ENCODE assay signal across 15 cellular contexts in genomic region chr3:61574854-61575253, GRCh38. TPM values are rescaled to one million over a fixed set of nuclear protein-coding genes. Genes with fewer than 3 reads are reported as not detected.
A peak's percentile ranks its signal among the peaks of the same experiment; 100 is the strongest.
DNase-seq lines count a peak whose midpoint lies in the region; ATAC-seq and TF ChIP-seq lines count a peak whose summit lies in the region.
"Had no signal": no experiment of that assay in that cellular context is flagged by ENCODE, and none has a peak within 500 bp of the region (broad histone marks: within the 10 kb centered on the region; RNA-seq: fewer than 3 reads in every experiment).

No MANE protein-coding gene starts in this region.

- no peak overlapping the region for H3K27ac ChIP-seq in breast epithelium
- peak overlapping the region in 1 of 2 donors; percentile 68 for H3K27ac ChIP-seq in aorta (ENCODE audit: low read depth in 1 of 2, low read length in 2 of 2)
- H3K27ac ChIP-seq: 22Rv1, lower lobe of right lung, WERI-Rb-1 had no signal

- H3K36me3 Mint-ChIP-seq in MCF 10A (ENCODE audit: insufficient read depth, unreplicated experiment) = peaks cover 14% of the 10 kb centered on the region

- H3K36me3 ChIP-seq in breast epithelium (no peaks in the 10 kb centered on the region), aorta (ENCODE audit: control insufficient read depth in 1 of 2, insufficient read depth in 2 of 2, low read length in 1 of 2) (no peaks in the 10 kb centered on the region)
- H3K36me3 ChIP-seq: lower lobe of right lung had no signal

- CTCF ChIA-PET in MCF 10A (lab: Yijun Ruan, JAX) = interaction anchor here (0.7 kb wide), 1 partner anchor 56 kb away, joined by 3 read pairs; no protein-coding TSS in a partner anchor

- POLR2A ChIA-PET in MCF 10A (lab: Yijun Ruan, JAX) = interaction anchor here (0.8 to 7.0 kb wide), 7 partner anchors 9 to 686 kb away, joined by 3 to 76 read pairs (median 3); partner anchors contain the start of gene PTPRG

- H3K27ac Mint-ChIP-seq in MCF 10A (ENCODE audit: low read depth, unreplicated experiment) = peak overlapping the region; percentile 96
- H3K27ac Mint-ChIP-seq: type B pancreatic cell had no signal

- H3K27me3 Mint-ChIP-seq in MCF 10A (ENCODE audit: insufficient read depth, unreplicated experiment) = no peaks in the 10 kb centered on the region
- H3K27me3 Mint-ChIP-seq: type B pancreatic cell had no signal

- no peak for TF ChIP-seq POLR2A in breast epithelium (IDR thresholded peaks at IDR 0.05)

- H3K4me3 ChIP-seq in breast epithelium (no peak overlapping the region), fibroblast of mammary gland (ENCODE audit: control insufficient read depth, low read depth, low read length) (peak overlapping the region; percentile 12), aorta (ENCODE audit: low read length in 2 of 2) (no peak overlapping the region)
- H3K4me3 ChIP-seq: lower lobe of right lung had no signal

- no peaks in the 10 kb centered on the region for H3K9me3 Mint-ChIP-seq in MCF 10A (ENCODE audit: unreplicated experiment)

- 77 to 78% methylated on average over 11 of the region's 11 CpGs for WGBS in aorta, 2 donors

- peaks cover 62% of the 10 kb centered on the region for H3K4me1 Mint-ChIP-seq in MCF 10A (ENCODE audit: insufficient read depth, unreplicated experiment)

- TF ChIP-seq CTCF in MCF 10A (IDR thresholded peaks at IDR 0.05; ENCODE audit: unreplicated experiment) (no peak), breast epithelium (IDR thresholded peaks at IDR 0.05) (no peak), fibroblast of mammary gland (conservative IDR thresholded peaks at IDR 0.05; ENCODE audit: control insufficient read depth, insufficient read depth, low read depth, low read length) (no peak)

- peak; percentile 58 for ATAC-seq in aorta (ENCODE audit: low FRiP score)
- no peak for ATAC-seq in GM18858 (IDR thresholded peaks at IDR 0.05; ENCODE audit: unreplicated experiment)
- ATAC-seq: Panc1 had no signal

- H3K27me3 ChIP-seq in breast epithelium = no peaks in the 10 kb centered on the region
- H3K27me3 ChIP-seq in aorta (ENCODE audit: control insufficient read depth in 1 of 2, insufficient read depth in 2 of 2, low read length in 1 of 2) = no peaks in the 10 kb centered on the region

- DNase-seq in MCF 10A (ENCODE audit: unreplicated experiment) (peak; percentile 99), breast epithelium (ENCODE audit: low spot score in 2 of 2) (no peak), SKM-1 (lab: John Stamatoyannopoulos, UW; ENCODE audit: unreplicated experiment) (peak; percentile 56), fibroblast of mammary gland (ENCODE audit: low read depth) (peak; percentile 100), aorta (peak in 1 of 2 donors; percentile 65), KG1 (lab: John Stamatoyannopoulos, UW) (no peak), NCI-H1436 (lab: John Stamatoyannopoulos, UW) (no peak)
- DNase-seq: activated T-cell treated with anti-CD3 and anti-CD28 coated beads, Interleukin-2, amount 50 U/mL, for 48 hours; cerebellar nuclear complex; lower lobe of right lung; WERI-Rb-1 had no signal

- intact Hi-C loops in MCF 10A (cut with micrococcal nuclease) = no loop called here
- intact Hi-C loops in breast epithelium (cut with DNase I; ENCODE audit: low total_unique reads) = no loop called here
- intact Hi-C loops in aorta (cut with DNase I) = no loop called here

- BruUV-seq in MCF 10A (replicated peaks; lab: Mats Ljungman, UMichigan) = no TSS peak

- H3K4me3 Mint-ChIP-seq in MCF 10A (ENCODE audit: unreplicated experiment) = peak overlapping the region; percentile 61
- H3K4me3 Mint-ChIP-seq: type B pancreatic cell had no signal

- no peaks in the 10 kb centered on the region for H3K9me3 ChIP-seq in breast epithelium
- H3K9me3 ChIP-seq in aorta (ENCODE audit: control insufficient read depth, low read length) = no peaks in the 10 kb centered on the region
- H3K9me3 ChIP-seq: lower lobe of right lung had no signal

- H3K4me1 ChIP-seq in breast epithelium (peaks cover 5 to 6% of the 10 kb centered on the region in 2 donors), aorta (ENCODE audit: control insufficient read depth in 1 of 2, insufficient read depth in 2 of 2, low read length in 2 of 2) (peaks cover 5 to 7% of the 10 kb centered on the region in 2 donors)
- H3K4me1 ChIP-seq: lower lobe of right lung had no signal

RNA-seq across cellular contexts. Expression of gene PTPRG, which starts 13.5 kb away (rescaled TPM):
- total RNA-seq in MCF 10A (2022) (47.9 and 54.5 TPM in 2 replicates), breast epithelium (100 to 1,000 TPM in 1 of 3 donors, 10 to 100 TPM in 2; 42.3 to 179 (median 61.6) TPM), aorta (100 to 1,000 TPM in 1 of 2 donors, 10 to 100 TPM in 1; 85.0 to 150 TPM)
- polyA plus RNA-seq in aorta = 10 to 100 TPM in 1 of 2 donors, 1 to 10 TPM in 1; 5.3 to 19.8 TPM

Comparison
In these comparisons a context has a peak if more than half of its experiments do, and no peak if none do; other contexts are left out.
1. DNase-seq: peak in MCF 10A (single experiment), SKM-1 (single experiment) and fibroblast of mammary gland (single experiment); none in breast epithelium (0 of 2), KG1 (single experiment) and NCI-H1436 (single experiment).